In genomic region chr19:39126312-39126561, GRCh38 we compare ENCODE assay signal across 1 cellular context.
TF ChIP-seq lines count a peak whose summit lies in the region.

No MANE protein-coding gene starts in this region.

TF ChIP-seq in GM23338, 12 proteins besides CTCF, POLR2A, EP300 and RAD21 (continued from another document):
- no peak for TF ChIP-seq ZNF462 (CRISPR knock-in tag; IDR thresholded peaks at IDR 0.05)
- no peak for TF ChIP-seq CREB1 (CRISPR knock-in tag; IDR thresholded peaks at IDR 0.05; ENCODE audit: low read depth)
- TF ChIP-seq EZH2 (IDR thresholded peaks at IDR 0.05; ENCODE audit: low read depth, unreplicated experiment), result no peak
- no peak for TF ChIP-seq POLR2AphosphoS5 (IDR thresholded peaks at IDR 0.05; ENCODE audit: low read depth)
- no peak for TF ChIP-seq REST (IDR thresholded peaks at IDR 0.05; ENCODE audit: unreplicated experiment)
- no peak for TF ChIP-seq ZNF331 (CRISPR knock-in tag; IDR thresholded peaks at IDR 0.05; ENCODE audit: low read depth)
- TF ChIP-seq ETS1 (IDR thresholded peaks at IDR 0.05), result no peak
- no peak for TF ChIP-seq STAT1 (IDR thresholded peaks at IDR 0.05; ENCODE audit: unreplicated experiment)
- TF ChIP-seq EZH2phosphoT487 (IDR thresholded peaks at IDR 0.05; ENCODE audit: unreplicated experiment), result no peak
- no peak for TF ChIP-seq ZNF114 (CRISPR knock-in tag; IDR thresholded peaks at IDR 0.05)
- TF ChIP-seq JUNB (IDR thresholded peaks at IDR 0.05; ENCODE audit: unreplicated experiment), result no peak
